ENCODE assay signal across 19 cellular contexts in the genomic region with DNA sequence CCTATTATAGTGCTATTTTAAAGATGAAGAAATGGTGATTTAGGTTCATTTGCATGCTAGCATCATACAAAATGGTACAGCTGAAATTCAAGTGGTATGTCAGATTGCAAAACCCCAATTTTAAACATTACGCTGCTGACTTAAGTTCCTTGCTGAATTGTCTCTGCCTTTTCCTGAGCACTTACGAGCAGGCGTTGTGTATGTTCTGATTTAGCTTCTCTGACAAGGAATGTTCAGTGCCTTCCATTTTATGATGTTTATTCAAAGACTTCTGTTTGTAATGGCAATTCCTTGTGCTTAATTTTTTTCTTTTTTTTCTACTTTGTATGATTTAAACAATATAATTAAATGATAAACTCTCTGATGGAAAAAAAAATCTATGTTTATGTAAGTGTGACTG.
"Had no signal": no experiment of that assay in that cellular context is flagged by ENCODE, and none has a peak within 500 bp of the region (broad histone marks: within the 10 kb centered on the region; RNA-seq: fewer than 3 reads in every experiment).

No MANE protein-coding gene starts in this region.

- H3K36me3 ChIP-seq: adrenal gland, left lung, ovary, suprapubic skin, upper lobe of left lung had no signal

- H3K27me3 ChIP-seq: adrenal gland, left lung, ovary, suprapubic skin, upper lobe of left lung had no signal

- H3K9me3 ChIP-seq: adrenal gland, ovary, suprapubic skin, upper lobe of left lung had no signal

- H3K4me1 ChIP-seq: adrenal gland, suprapubic skin, upper lobe of left lung had no signal

- ATAC-seq: activated naive CD4-positive, alpha-beta T cell treated with anti-CD3 and anti-CD28 coated beads, Interleukin-2, amount 50 U/mL, for 72 hours; left lung; naive thymus-derived CD4-positive, alpha-beta T cell had no signal

- DNase-seq: activated B cell treated with CpG ODN at 0.5 μM for 24 hours; activated CD4-positive, alpha-beta memory T cell treated with anti-CD3 and anti-CD28 coated beads for 36 hours; activated CD4-positive, alpha-beta T cell treated with anti-CD3 and anti-CD28 coated beads for 4 hours; activated gamma-delta T cell treated with Interleukin-2 at 50 U/mL for 16 hours; activated T-cell treated with anti-CD3 and anti-CD28 coated beads for 4 hours; adrenal gland; endodermal cell; foreskin melanocyte; head of caudate nucleus; left lung; naive thymus-derived CD4-positive, alpha-beta T cell; ovary; stimulated activated CD4-positive, alpha-beta T cell treated with anti-CD3 and anti-CD28 coated beads, Interleukin-12 subunit alpha, Interleukin-12 subunit beta, amount 100 ng/mL, for 4 hours; stimulated activated CD4-positive, alpha-beta T cell treated with anti-CD3 and anti-CD28 coated beads, Interleukin-2, amount 100 ng/mL, for 24 hours; T-helper 1 cell; T-helper 9 cell; upper lobe of left lung had no signal

- H3K4me3 ChIP-seq: adrenal gland, left lung, ovary, suprapubic skin, upper lobe of left lung had no signal

- H3K27ac ChIP-seq: adrenal gland, left lung, ovary, suprapubic skin, upper lobe of left lung had no signal
